In the genomic region with DNA sequence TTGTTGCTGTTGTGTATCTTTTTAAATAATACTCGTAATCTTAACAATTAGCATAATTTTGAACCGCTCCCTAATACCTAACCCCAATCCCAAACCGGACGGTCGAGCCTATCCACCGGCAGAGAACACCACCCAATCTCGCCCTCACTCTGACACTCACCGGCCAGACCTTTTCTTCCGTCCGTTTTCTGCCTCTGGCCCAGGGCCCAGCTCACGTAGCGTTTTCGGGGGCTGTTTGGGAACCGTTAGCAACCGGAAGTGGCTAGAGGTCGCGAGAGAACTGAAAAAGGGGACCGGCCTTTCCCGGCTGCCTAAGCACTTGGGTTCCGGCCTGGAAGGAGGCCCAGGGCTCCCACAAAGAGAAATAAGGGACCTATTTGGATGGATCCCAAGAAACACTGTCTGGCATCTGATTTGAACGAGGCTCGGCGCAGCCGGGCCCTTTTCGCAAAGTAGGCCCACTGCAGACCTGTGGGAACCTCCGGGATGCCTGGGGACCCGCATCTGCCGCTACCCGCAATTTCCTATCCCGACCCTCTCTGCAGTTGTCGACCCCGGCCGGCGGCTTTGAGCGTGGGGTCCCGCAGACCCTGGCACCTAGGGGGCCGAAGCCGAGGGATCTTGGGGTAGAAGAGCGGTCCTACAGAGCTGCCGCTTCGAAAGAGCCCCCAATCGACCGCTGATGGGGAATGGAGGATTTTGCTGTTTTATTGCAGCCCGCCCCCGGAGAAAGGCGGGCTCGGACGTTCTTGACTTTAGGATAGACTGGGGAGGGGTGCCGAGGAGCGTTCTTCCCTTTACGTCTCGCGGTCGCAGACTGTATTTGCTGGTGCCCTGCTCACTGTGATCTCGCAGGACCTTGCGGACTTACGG, we compare ENCODE assay signal across 1 cellular context.
A peak's percentile ranks its signal among the peaks of the same experiment; 100 is the strongest.
TF ChIP-seq lines count a peak whose summit lies in the region.

No MANE protein-coding gene starts in this region.

TF ChIP-seq in HepG2, 621 proteins besides CTCF, POLR2A, EP300 and RAD21 (continued from another document and continues in another):
- TF ChIP-seq, protein P1, sequence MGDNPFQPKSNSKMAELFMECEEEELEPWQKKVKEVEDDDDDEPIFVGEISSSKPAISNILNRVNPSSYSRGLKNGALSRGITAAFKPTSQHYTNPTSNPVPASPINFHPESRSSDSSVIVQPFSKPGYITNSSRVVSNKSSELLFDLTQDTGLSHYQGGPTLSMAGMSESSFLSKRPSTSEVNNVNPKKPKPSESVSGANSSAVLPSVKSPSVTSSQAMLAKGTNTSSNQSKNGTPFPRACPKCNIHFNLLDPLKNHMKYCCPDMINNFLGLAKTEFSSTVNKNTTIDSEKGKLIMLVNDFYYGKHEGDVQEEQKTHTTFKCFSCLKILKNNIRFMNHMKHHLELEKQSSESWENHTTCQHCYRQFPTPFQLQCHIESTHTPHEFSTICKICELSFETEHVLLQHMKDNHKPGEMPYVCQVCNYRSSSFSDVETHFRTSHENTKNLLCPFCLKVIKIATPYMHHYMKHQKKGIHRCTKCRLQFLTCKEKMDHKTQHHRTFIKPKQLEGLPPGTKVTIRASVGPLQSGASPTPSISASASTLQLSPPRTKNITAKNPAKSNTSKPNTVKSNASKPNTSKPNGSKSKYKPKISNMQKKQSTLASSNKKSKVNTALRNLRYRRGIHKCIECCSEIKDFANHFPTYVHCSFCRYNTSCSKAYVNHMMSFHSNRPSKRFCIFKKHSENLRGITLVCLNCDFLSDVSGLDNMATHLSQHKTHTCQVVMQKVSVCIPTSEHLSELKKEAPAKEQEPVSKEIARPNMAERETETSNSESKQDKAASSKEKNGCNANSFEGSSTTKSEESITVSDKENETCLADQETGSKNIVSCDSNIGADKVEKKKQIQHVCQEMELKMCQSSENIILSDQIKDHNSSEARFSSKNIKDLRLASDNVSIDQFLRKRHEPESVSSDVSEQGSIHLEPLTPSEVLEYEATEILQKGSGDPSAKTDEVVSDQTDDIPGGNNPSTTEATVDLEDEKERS (CRISPR knock-in tag; IDR thresholded peaks at IDR 0.05), result peak; percentile 93
- TF ChIP-seq KAT2B (IDR thresholded peaks at IDR 0.05; ENCODE audit: borderline replicate concordance, low read depth, low read length), result no peak
- TF ChIP-seq, protein P2, sequence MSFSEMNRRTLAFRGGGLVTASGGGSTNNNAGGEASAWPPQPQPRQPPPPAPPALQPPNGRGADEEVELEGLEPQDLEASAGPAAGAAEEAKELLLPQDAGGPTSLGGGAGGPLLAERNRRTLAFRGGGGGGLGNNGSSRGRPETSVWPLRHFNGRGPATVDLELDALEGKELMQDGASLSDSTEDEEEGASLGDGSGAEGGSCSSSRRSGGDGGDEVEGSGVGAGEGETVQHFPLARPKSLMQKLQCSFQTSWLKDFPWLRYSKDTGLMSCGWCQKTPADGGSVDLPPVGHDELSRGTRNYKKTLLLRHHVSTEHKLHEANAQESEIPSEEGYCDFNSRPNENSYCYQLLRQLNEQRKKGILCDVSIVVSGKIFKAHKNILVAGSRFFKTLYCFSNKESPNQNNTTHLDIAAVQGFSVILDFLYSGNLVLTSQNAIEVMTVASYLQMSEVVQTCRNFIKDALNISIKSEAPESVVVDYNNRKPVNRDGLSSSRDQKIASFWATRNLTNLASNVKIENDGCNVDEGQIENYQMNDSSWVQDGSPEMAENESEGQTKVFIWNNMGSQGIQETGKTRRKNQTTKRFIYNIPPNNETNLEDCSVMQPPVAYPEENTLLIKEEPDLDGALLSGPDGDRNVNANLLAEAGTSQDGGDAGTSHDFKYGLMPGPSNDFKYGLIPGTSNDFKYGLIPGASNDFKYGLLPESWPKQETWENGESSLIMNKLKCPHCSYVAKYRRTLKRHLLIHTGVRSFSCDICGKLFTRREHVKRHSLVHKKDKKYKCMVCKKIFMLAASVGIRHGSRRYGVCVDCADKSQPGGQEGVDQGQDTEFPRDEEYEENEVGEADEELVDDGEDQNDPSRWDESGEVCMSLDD (CRISPR knock-in tag; IDR thresholded peaks at IDR 0.05; ENCODE audit: borderline replicate concordance), result peak; percentile 98
- peak; percentile 88 for TF ChIP-seq RXRB (CRISPR knock-in tag; IDR thresholded peaks at IDR 0.05; ENCODE audit: borderline replicate concordance)
- TF ChIP-seq, protein P3, sequence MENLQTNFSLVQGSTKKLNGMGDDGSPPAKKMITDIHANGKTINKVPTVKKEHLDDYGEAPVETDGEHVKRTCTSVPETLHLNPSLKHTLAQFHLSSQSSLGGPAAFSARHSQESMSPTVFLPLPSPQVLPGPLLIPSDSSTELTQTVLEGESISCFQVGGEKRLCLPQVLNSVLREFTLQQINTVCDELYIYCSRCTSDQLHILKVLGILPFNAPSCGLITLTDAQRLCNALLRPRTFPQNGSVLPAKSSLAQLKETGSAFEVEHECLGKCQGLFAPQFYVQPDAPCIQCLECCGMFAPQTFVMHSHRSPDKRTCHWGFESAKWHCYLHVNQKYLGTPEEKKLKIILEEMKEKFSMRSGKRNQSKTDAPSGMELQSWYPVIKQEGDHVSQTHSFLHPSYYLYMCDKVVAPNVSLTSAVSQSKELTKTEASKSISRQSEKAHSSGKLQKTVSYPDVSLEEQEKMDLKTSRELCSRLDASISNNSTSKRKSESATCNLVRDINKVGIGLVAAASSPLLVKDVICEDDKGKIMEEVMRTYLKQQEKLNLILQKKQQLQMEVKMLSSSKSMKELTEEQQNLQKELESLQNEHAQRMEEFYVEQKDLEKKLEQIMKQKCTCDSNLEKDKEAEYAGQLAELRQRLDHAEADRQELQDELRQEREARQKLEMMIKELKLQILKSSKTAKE (CRISPR knock-in tag; IDR thresholded peaks at IDR 0.05; ENCODE audit: borderline replicate concordance), result no peak
- TF ChIP-seq CC2D1A (CRISPR knock-in tag; IDR thresholded peaks at IDR 0.05), result no peak; the same call in 1 of the 2 replicates
- TF ChIP-seq, protein P4, sequence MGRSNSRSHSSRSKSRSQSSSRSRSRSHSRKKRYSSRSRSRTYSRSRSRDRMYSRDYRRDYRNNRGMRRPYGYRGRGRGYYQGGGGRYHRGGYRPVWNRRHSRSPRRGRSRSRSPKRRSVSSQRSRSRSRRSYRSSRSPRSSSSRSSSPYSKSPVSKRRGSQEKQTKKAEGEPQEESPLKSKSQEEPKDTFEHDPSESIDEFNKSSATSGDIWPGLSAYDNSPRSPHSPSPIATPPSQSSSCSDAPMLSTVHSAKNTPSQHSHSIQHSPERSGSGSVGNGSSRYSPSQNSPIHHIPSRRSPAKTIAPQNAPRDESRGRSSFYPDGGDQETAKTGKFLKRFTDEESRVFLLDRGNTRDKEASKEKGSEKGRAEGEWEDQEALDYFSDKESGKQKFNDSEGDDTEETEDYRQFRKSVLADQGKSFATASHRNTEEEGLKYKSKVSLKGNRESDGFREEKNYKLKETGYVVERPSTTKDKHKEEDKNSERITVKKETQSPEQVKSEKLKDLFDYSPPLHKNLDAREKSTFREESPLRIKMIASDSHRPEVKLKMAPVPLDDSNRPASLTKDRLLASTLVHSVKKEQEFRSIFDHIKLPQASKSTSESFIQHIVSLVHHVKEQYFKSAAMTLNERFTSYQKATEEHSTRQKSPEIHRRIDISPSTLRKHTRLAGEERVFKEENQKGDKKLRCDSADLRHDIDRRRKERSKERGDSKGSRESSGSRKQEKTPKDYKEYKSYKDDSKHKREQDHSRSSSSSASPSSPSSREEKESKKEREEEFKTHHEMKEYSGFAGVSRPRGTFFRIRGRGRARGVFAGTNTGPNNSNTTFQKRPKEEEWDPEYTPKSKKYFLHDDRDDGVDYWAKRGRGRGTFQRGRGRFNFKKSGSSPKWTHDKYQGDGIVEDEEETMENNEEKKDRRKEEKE (IDR thresholded peaks at IDR 0.05), result no peak
- TF ChIP-seq RFX3 (CRISPR knock-in tag; IDR thresholded peaks at IDR 0.05), result 0 out of 2 replicates have a peak, but pooled peaks have one; percentile 12
- TF ChIP-seq SAFB2 (CRISPR knock-in tag; IDR thresholded peaks at IDR 0.05; ENCODE audit: borderline replicate concordance, low read depth), result peak; percentile 69; the same call in 1 of the 2 replicates
- 0 out of 2 replicates have a peak, but pooled peaks have one; percentile 72 for TF ChIP-seq BRCA1 (CRISPR knock-in tag; IDR thresholded peaks at IDR 0.05)
- peak; percentile 25; the same call in 1 of the 2 replicates for TF ChIP-seq ZNF329 (CRISPR knock-in tag; IDR thresholded peaks at IDR 0.05; ENCODE audit: low read depth)
- no peak for TF ChIP-seq STAT5B (CRISPR knock-in tag; IDR thresholded peaks at IDR 0.05)
- TF ChIP-seq BHLHE40 (IDR thresholded peaks at IDR 0.05; ENCODE audit: low read length), result no peak
- TF ChIP-seq SMYD3 (CRISPR knock-in tag; IDR thresholded peaks at IDR 0.05), result no peak
- TF ChIP-seq JUNB (CRISPR knock-in tag; IDR thresholded peaks at IDR 0.05; ENCODE audit: borderline replicate concordance), result no peak
- 0 out of 2 replicates have a peak, but pooled peaks have one; percentile 57 for TF ChIP-seq SOX13 (IDR thresholded peaks at IDR 0.05)
- TF ChIP-seq SOX13 (CRISPR knock-in tag; conservative IDR thresholded peaks at IDR 0.05 in 1 of 2, IDR thresholded peaks at IDR 0.05 in 1 of 2), result peak in 1 of 2 experiments; percentile 67; a peak in 1 of 4 replicates
- peak in 1 of 2 experiments; percentile 40; a peak in 1 of 4 replicates for TF ChIP-seq NR2F1 (CRISPR knock-in tag; IDR thresholded peaks at IDR 0.05)
- TF ChIP-seq, protein P5, sequence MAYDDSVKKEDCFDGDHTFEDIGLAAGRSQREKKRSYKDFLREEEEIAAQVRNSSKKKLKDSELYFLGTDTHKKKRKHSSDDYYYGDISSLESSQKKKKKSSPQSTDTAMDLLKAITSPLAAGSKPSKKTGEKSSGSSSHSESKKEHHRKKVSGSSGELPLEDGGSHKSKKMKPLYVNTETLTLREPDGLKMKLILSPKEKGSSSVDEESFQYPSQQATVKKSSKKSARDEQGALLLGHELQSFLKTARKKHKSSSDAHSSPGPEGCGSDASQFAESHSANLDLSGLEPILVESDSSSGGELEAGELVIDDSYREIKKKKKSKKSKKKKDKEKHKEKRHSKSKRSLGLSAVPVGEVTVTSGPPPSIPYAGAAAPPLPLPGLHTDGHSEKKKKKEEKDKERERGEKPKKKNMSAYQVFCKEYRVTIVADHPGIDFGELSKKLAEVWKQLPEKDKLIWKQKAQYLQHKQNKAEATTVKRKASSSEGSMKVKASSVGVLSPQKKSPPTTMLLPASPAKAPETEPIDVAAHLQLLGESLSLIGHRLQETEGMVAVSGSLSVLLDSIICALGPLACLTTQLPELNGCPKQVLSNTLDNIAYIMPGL (CRISPR knock-in tag; IDR thresholded peaks at IDR 0.05; ENCODE audit: borderline replicate concordance in 1 of 2, low read depth in 1 of 2), result peak; percentile 96 to 98
- no peak for TF ChIP-seq ZNF234 (CRISPR knock-in tag; conservative IDR thresholded peaks at IDR 0.05)
- TF ChIP-seq, protein P6, sequence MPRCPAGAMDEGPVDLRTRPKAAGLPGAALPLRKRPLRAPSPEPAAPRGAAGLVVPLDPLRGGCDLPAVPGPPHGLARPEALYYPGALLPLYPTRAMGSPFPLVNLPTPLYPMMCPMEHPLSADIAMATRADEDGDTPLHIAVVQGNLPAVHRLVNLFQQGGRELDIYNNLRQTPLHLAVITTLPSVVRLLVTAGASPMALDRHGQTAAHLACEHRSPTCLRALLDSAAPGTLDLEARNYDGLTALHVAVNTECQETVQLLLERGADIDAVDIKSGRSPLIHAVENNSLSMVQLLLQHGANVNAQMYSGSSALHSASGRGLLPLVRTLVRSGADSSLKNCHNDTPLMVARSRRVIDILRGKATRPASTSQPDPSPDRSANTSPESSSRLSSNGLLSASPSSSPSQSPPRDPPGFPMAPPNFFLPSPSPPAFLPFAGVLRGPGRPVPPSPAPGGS (CRISPR knock-in tag; IDR thresholded peaks at IDR 0.05), result peak; percentile 96
- TF ChIP-seq TMF1 (CRISPR knock-in tag; IDR thresholded peaks at IDR 0.05; ENCODE audit: low read depth), result peak; percentile 59; the same call in 1 of the 2 replicates
- TF ChIP-seq ETV5 (CRISPR knock-in tag; IDR thresholded peaks at IDR 0.05; ENCODE audit: borderline replicate concordance), result peak; percentile 81
- peak; percentile 99 for TF ChIP-seq POGZ (CRISPR knock-in tag; IDR thresholded peaks at IDR 0.05)
- no peak for TF ChIP-seq SOX6 (IDR thresholded peaks at IDR 0.05)
- TF ChIP-seq SOX6 (CRISPR knock-in tag; IDR thresholded peaks at IDR 0.05), result peak; percentile 69
- TF ChIP-seq, protein P7, sequence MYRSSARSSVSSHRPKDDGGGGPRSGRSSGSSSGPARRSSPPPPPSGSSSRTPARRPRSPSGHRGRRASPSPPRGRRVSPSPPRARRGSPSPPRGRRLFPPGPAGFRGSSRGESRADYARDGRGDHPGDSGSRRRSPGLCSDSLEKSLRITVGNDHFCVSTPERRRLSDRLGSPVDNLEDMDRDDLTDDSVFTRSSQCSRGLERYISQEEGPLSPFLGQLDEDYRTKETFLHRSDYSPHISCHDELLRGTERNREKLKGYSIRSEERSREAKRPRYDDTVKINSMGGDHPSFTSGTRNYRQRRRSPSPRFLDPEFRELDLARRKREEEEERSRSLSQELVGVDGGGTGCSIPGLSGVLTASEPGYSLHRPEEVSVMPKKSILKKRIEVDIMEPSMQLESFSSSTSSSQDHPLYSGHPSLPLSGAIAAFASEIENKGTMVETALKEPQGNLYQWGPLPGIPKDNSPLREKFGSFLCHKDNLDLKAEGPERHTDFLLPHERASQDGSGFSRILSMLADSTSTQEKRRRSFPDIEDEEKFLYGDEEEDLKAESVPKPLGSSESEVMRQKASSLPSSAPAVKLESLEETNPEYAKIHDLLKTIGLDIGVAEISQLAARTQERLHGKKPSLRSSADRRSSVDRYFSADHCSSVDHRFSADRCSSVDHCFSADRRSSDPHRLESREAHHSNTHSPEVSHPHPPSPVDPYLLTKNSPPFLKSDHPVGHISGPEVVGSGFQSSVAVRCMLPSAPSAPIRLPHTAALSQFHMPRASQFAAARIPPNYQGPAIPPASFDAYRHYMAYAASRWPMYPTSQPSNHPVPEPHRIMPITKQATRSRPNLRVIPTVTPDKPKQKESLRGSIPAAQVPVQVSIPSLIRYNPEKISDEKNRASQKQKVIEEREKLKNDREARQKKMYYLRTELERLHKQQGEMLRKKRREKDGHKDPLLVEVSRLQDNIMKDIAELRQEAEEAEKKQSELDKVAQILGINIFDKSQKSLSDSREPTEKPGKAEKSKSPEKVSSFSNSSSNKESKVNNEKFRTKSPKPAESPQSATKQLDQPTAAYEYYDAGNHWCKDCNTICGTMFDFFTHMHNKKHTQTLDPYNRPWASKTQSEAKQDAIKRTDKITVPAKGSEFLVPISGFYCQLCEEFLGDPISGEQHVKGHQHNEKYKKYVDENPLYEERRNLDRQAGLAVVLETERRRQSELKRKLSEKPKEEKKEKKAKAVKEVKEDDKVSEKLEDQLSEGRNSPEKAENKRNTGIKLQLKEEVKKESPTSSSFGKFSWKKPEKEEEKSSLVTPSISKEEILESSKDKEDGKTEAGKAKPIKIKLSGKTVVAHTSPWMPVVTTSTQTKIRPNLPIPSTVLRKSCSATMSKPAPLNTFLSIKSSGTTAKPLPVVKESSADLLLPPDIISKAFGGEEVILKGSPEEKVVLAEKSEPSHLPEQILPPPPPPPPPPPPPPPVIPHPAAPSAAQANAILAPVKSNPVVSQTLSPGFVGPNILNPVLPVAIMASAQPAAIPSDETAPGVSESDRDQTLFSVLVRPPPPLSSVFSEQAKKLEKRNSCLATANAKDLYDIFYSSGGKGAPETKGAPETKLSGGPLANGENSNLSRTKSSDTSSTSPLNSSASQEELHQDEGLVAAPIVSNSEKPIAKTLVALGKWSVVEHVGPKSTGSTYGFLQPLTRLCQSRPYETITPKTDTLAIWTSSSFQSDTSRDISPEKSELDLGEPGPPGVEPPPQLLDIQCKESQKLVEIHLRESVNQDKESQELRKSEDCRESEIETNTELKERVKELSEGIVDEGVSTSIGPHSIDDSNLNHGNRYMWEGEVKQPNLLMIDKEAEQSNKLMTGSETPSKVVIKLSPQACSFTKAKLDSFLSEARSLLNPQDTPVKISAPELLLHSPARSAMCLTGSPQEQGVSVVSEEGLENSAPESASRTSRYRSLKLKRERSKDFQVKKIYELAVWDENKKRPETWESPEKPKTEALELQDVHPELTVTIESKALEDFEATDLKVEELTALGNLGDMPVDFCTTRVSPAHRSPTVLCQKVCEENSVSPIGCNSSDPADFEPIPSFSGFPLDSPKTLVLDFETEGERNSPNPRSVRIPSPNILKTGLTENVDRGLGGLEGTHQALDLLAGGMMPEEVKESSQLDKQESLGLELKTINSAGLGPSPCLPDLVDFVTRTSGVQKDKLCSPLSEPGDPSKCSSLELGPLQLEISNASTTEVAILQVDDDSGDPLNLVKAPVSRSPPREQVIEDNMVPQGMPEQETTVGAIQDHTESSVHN (CRISPR knock-in tag; IDR thresholded peaks at IDR 0.05), result no peak
